9 cellular contexts compared by ENCODE assay signal in genomic region chr3:188432826-188433525, GRCh38.
DNase-seq lines count a peak whose midpoint lies in the region; ATAC-seq, FAIRE-seq and TF ChIP-seq lines count a peak whose summit lies in the region.
"Had no signal": no experiment of that assay in that cellular context is flagged by ENCODE, and none has a peak within 500 bp of the region (broad histone marks: within the 10 kb centered on the region; RNA-seq: fewer than 3 reads in every experiment).

No MANE protein-coding gene starts in this region.

- intact Hi-C loops in heart left ventricle (cut with DNase I): no loop called here

- H3K4me3 ChIP-seq in HL-60 (replicated peaks; ENCODE audit: insufficient read depth, low read length): no peak overlapping the region
- peak overlapping the region in 1 of 12 donors; percentile 4 for H3K4me3 ChIP-seq in heart left ventricle
- H3K4me3 ChIP-seq in small intestine (ENCODE audit: low read depth in 1 of 2, low read length in 2 of 2): no peak overlapping the region

- TF ChIP-seq CTCF in HL-60 (IDR thresholded peaks at IDR 0.05; ENCODE audit: insufficient read depth, low read length) (no peak), heart left ventricle (IDR thresholded peaks at IDR 0.05) (no peak)

- FAIRE-seq in small intestine (lab: Jason Lieb, UNC): no peak

- WGBS in heart left ventricle, 4 donors: 33 to 44% (median 36%) methylated on average over 6 of the region's 6 CpGs
- 38 to 43% (median 39%) methylated on average over 6 of the region's 6 CpGs for WGBS in small intestine, 3 donors

- DNase-seq in HL-60 (ENCODE audit: low read depth in 1 of 2, low spot score in 1 of 2) (peak; percentile 60 to 75), heart left ventricle (no peak), small intestine (peak; percentile 18), NCI-H1694 treated with DMSO at 0.1 percent for 48 hours (lab: John Stamatoyannopoulos, UW) (no peak)
- no peak for DNase-seq in stimulated activated CD4-positive, alpha-beta T cell treated with anti-CD3 and anti-CD28 coated beads, Interleukin-4, amount 100 ng/mL, for 1 hour
- DNase-seq: endodermal cell had no signal

- H3K4me3 Mint-ChIP-seq in T-helper 1 cell treated with Interleukin-12 subunit alpha and Interleukin-12 subunit beta and Interleukin-4 antibody, amounts not matched to agents 30 μg/mL and 1 μg/mL, for 36 hours: peak overlapping the region; percentile 54
- H3K4me3 Mint-ChIP-seq: endodermal cell had no signal

- H3K4me1 ChIP-seq in heart left ventricle: peaks cover 0 to 60% (median 27%) of the 10 kb centered on the region in 12 donors
- H3K4me1 ChIP-seq in small intestine (ENCODE audit: control insufficient read depth in 2 of 2, insufficient read depth in 1 of 2, low read depth in 1 of 2, low read length in 1 of 2): peaks cover 3 to 6% of the 10 kb centered on the region in 2 donors

- H3K36me3 ChIP-seq in heart left ventricle: no peaks in the 10 kb centered on the region
- H3K36me3 ChIP-seq in small intestine (ENCODE audit: control insufficient read depth in 2 of 2, insufficient read depth in 2 of 2, low read length in 2 of 2): no peaks in the 10 kb centered on the region

- ATAC-seq in heart left ventricle (peak in 3 of 4 donors; percentile 70 to 75 (median 71)), HG03280 (IDR thresholded peaks at IDR 0.05; ENCODE audit: unreplicated experiment) (no peak), HG02973 (IDR thresholded peaks at IDR 0.05; ENCODE audit: unreplicated experiment) (no peak)

- peaks cover 23% of the 10 kb centered on the region for H3K36me3 Mint-ChIP-seq in T-helper 1 cell treated with Interleukin-12 subunit alpha and Interleukin-12 subunit beta and Interleukin-4 antibody, amounts not matched to agents 30 μg/mL and 1 μg/mL, for 36 hours (ENCODE audit: low read depth)

- H3K27me3 ChIP-seq in HL-60 (ENCODE audit: insufficient read depth, poor library complexity, severe bottlenecking) (no peaks in the 10 kb centered on the region), heart left ventricle (no peaks in the 10 kb centered on the region), small intestine (ENCODE audit: control insufficient read depth in 2 of 2, insufficient read depth in 2 of 2, low read length in 2 of 2) (no peaks in the 10 kb centered on the region)

- H3K27ac ChIP-seq in HL-60 (replicated peaks): peak overlapping the region; percentile 76
- peak overlapping the region in 8 of 12 donors; percentile 5 to 78 (median 23) for H3K27ac ChIP-seq in heart left ventricle
- no peak overlapping the region for H3K27ac ChIP-seq in small intestine (ENCODE audit: low read depth in 1 of 2, low read length in 1 of 2)

- peaks cover 33% of the 10 kb centered on the region for H3K4me1 Mint-ChIP-seq in T-helper 1 cell treated with Interleukin-12 subunit alpha and Interleukin-12 subunit beta and Interleukin-4 antibody, amounts not matched to agents 30 μg/mL and 1 μg/mL, for 36 hours (ENCODE audit: low read depth)
- H3K4me1 Mint-ChIP-seq: endodermal cell had no signal

- TF ChIP-seq POLR2A in heart left ventricle (IDR thresholded peaks at IDR 0.05): no peak

- H3K9me3 ChIP-seq in heart left ventricle (no peaks in the 10 kb centered on the region), small intestine (ENCODE audit: control insufficient read depth, low read depth) (no peaks in the 10 kb centered on the region)

- H3K9me3 Mint-ChIP-seq in T-helper 1 cell treated with Interleukin-12 subunit alpha and Interleukin-12 subunit beta and Interleukin-4 antibody, amounts not matched to agents 30 μg/mL and 1 μg/mL, for 36 hours: peaks cover 4% of the 10 kb centered on the region
- H3K9me3 Mint-ChIP-seq: endodermal cell had no signal

- no peaks in the 10 kb centered on the region for H3K27me3 Mint-ChIP-seq in T-helper 1 cell treated with Interleukin-12 subunit alpha and Interleukin-12 subunit beta and Interleukin-4 antibody, amounts not matched to agents 30 μg/mL and 1 μg/mL, for 36 hours (ENCODE audit: low read depth)

- H3K27ac Mint-ChIP-seq in T-helper 1 cell treated with Interleukin-12 subunit alpha and Interleukin-12 subunit beta and Interleukin-4 antibody, amounts not matched to agents 30 μg/mL and 1 μg/mL, for 36 hours: peak overlapping the region; percentile 60
- H3K27ac Mint-ChIP-seq: endodermal cell had no signal

Comparison
In these comparisons a context has a peak if more than half of its experiments do, and no peak if none do; other contexts are left out.
1. DNase-seq: peak in HL-60 (2 of 2) and small intestine (single experiment); none in heart left ventricle (0 of 5), stimulated activated CD4-positive, alpha-beta T cell treated with anti-CD3 and anti-CD28 coated beads, Interleukin-4, amount 100 ng/mL, for 1 hour (single experiment) and NCI-H1694 treated with DMSO at 0.1 percent for 48 hours (single experiment).
2. H3K27ac ChIP-seq: peak in HL-60 (single experiment) and heart left ventricle (8 of 12); none in small intestine (0 of 2).
3. ATAC-seq: peak in heart left ventricle (3 of 4); none in HG03280 (single experiment) and HG02973 (single experiment).